Comparison of ENCODE assay signal across 18 cellular contexts in the genomic region with DNA sequence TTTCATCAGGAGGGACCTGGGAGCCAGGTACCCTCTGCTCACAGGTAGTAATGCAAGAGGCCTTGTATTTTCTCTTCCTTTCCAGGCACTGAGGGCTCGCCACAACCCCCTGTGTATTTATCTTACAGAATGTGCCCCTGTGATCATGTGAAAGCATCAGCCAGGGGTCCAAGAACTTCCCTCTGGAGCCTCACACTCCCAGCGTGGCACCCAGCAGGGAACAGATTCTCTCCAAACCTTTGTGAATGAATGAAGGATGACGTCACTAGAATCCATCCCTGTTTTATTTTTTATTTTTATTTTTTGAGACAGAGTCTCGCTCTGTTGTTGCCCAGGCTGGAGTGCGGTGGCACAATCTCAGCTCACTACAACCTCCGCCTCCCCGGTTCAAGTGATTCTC.
DNase-seq lines count a peak whose midpoint lies in the region; ATAC-seq and TF ChIP-seq lines count a peak whose summit lies in the region.
"Had no signal": no experiment of that assay in that cellular context is flagged by ENCODE, and none has a peak within 500 bp of the region (broad histone marks: within the 10 kb centered on the region; RNA-seq: fewer than 3 reads in every experiment).

No MANE protein-coding gene starts in this region.

- TF ChIP-seq CTCF in chondrocyte (IDR thresholded peaks at IDR 0.05) (no peak), nephron progenitor cell (IDR thresholded peaks at IDR 0.05) (no peak), PC-3 (conservative IDR thresholded peaks at IDR 0.05; ENCODE audit: low read depth, low read length) (no peak)

- H3K9me3 Mint-ChIP-seq in activated CD4-positive, alpha-beta memory T cell treated with anti-CD3 and anti-CD28 coated beads for 36 hours: no peaks in the 10 kb centered on the region
- H3K9me3 Mint-ChIP-seq in activated CD4-positive, alpha-beta memory T cell treated with anti-CD3 and anti-CD28 coated beads, Interleukin-2, amount 10 ng/mL, durations not matched to agents 7 days and 5 days: no peaks in the 10 kb centered on the region
- H3K9me3 Mint-ChIP-seq in chondrocyte (ENCODE audit: low read depth): no peaks in the 10 kb centered on the region
- no peaks in the 10 kb centered on the region for H3K9me3 Mint-ChIP-seq in nephron progenitor cell
- H3K9me3 Mint-ChIP-seq: H9 had no signal

- no peaks in the 10 kb centered on the region for H3K36me3 ChIP-seq in PC-3 (ENCODE audit: low read depth, low read length)

- no peak for ATAC-seq in sciatic nerve
- no peak for ATAC-seq in PC-3

- BruUV-seq in PC-3 (replicated peaks; lab: Mats Ljungman, UMichigan): no TSS peak

- CTCF ChIA-PET in activated CD4-positive, alpha-beta memory T cell treated with anti-CD3 and anti-CD28 coated beads for 36 hours (lab: Charles Lee): no interaction called here
- CTCF ChIA-PET in activated CD4-positive, alpha-beta memory T cell treated with anti-CD3 and anti-CD28 coated beads, Interleukin-2, amount 10 ng/mL, durations not matched to agents 7 days and 5 days (lab: Charles Lee): no interaction called here
- CTCF ChIA-PET in HEK293T (lab: Yijun Ruan, JAX) (no interaction called here), PC-3 (lab: Charles Lee) (no interaction called here)

- H3K4me3 ChIP-seq in PC-3 (ENCODE audit: low read length): no peak overlapping the region

- H3K9ac ChIP-seq in PC-3 (ENCODE audit: low read length): no peak overlapping the region

- H3K9me3 ChIP-seq in PC-3 (ENCODE audit: low read length): no peaks in the 10 kb centered on the region

- H3F3A ChIP-seq in PC-3 (ENCODE audit: low read length, unreplicated experiment): no peaks in the 10 kb centered on the region

- H3K4me1 ChIP-seq in PC-3 (ENCODE audit: insufficient read depth, low read length): no peaks in the 10 kb centered on the region

- no peaks in the 10 kb centered on the region for H3K9me2 ChIP-seq in PC-3 (replicated peaks; ENCODE audit: low read length)

- H2AFZ ChIP-seq in PC-3 (ENCODE audit: low read length): no peak overlapping the region

- H3K4me3 Mint-ChIP-seq in activated CD4-positive, alpha-beta memory T cell treated with anti-CD3 and anti-CD28 coated beads for 36 hours: no peak overlapping the region
- no peak overlapping the region for H3K4me3 Mint-ChIP-seq in activated CD4-positive, alpha-beta memory T cell treated with anti-CD3 and anti-CD28 coated beads, Interleukin-2, amount 10 ng/mL, durations not matched to agents 7 days and 5 days
- H3K4me3 Mint-ChIP-seq in chondrocyte (ENCODE audit: unreplicated experiment): no peak overlapping the region
- no peak overlapping the region for H3K4me3 Mint-ChIP-seq in nephron progenitor cell
- H3K4me3 Mint-ChIP-seq: H9 had no signal

- DNase-seq in activated CD4-positive, alpha-beta memory T cell treated with anti-CD3 and anti-CD28 coated beads for 36 hours: peak; percentile 3
- DNase-seq in activated CD4-positive, alpha-beta memory T cell treated with anti-CD3 and anti-CD28 coated beads, Interleukin-2, amount 10 ng/mL, durations not matched to agents 7 days and 5 days: no peak
- peak; percentile 4 for DNase-seq in AG20443 (ENCODE audit: low spot score)
- peak; percentile 18 for DNase-seq in chondrocyte (ENCODE audit: low spot score)
- DNase-seq in sciatic nerve (ENCODE audit: low spot score): peak; percentile 32
- DNase-seq in HEK293T (ENCODE audit: extremely low spot score): no peak
- DNase-seq in nephron progenitor cell: no peak
- no peak for DNase-seq in PC-3
- DNase-seq: 8988T, EL, H9, Karpas-422, MM.1S, NCI-H1105 treated with DMSO at 0.1 percent for 48 hours, NCI-H187 treated with DMSO at 0.1 percent for 48 hours, NCI-H2171, NCI-H446 treated with DMSO at 0.1 percent for 48 hours had no signal

- POLR2A ChIA-PET in activated CD4-positive, alpha-beta memory T cell treated with anti-CD3 and anti-CD28 coated beads for 36 hours (lab: Charles Lee): no interaction called here
- POLR2A ChIA-PET in activated CD4-positive, alpha-beta memory T cell treated with anti-CD3 and anti-CD28 coated beads, Interleukin-2, amount 10 ng/mL, durations not matched to agents 7 days and 5 days (lab: Charles Lee): no interaction called here
- POLR2A ChIA-PET in HEK293T (lab: Yijun Ruan, JAX) (no interaction called here), PC-3 (lab: Charles Lee; ENCODE audit: unreplicated experiment) (no interaction called here)

- no peak overlapping the region for H3K4me2 ChIP-seq in PC-3 (ENCODE audit: low read length)

- no peaks in the 10 kb centered on the region for H3K27me3 Mint-ChIP-seq in activated CD4-positive, alpha-beta memory T cell treated with anti-CD3 and anti-CD28 coated beads for 36 hours
- no peaks in the 10 kb centered on the region for H3K27me3 Mint-ChIP-seq in activated CD4-positive, alpha-beta memory T cell treated with anti-CD3 and anti-CD28 coated beads, Interleukin-2, amount 10 ng/mL, durations not matched to agents 7 days and 5 days
- no peaks in the 10 kb centered on the region for H3K27me3 Mint-ChIP-seq in chondrocyte (ENCODE audit: low read depth)
- H3K27me3 Mint-ChIP-seq in nephron progenitor cell (ENCODE audit: low read depth, poor library complexity): peaks cover 14% of the 10 kb centered on the region

- H4K20me1 ChIP-seq in PC-3 (ENCODE audit: low read length): no peaks in the 10 kb centered on the region

- H3K27ac ChIP-seq in PC-3 (ENCODE audit: low read length): no peak overlapping the region
- H3K27ac ChIP-seq: C4-2B had no signal

- H3K27me3 ChIP-seq in PC-3 (ENCODE audit: low read length): no peaks in the 10 kb centered on the region

- H3K27ac Mint-ChIP-seq in activated CD4-positive, alpha-beta memory T cell treated with anti-CD3 and anti-CD28 coated beads for 36 hours: no peak overlapping the region
- H3K27ac Mint-ChIP-seq in activated CD4-positive, alpha-beta memory T cell treated with anti-CD3 and anti-CD28 coated beads, Interleukin-2, amount 10 ng/mL, durations not matched to agents 7 days and 5 days: no peak overlapping the region
- no peak overlapping the region for H3K27ac Mint-ChIP-seq in chondrocyte (ENCODE audit: unreplicated experiment)
- H3K27ac Mint-ChIP-seq in nephron progenitor cell: no peak overlapping the region

- intact Hi-C loops in activated CD4-positive, alpha-beta memory T cell treated with anti-CD3 and anti-CD28 coated beads for 36 hours (cut with micrococcal nuclease): no loop called here
- intact Hi-C loops in sciatic nerve (cut with DNase I) (no loop called here), PC-3 (cut with micrococcal nuclease) (no loop called here)

- no peaks in the 10 kb centered on the region for H3K36me3 Mint-ChIP-seq in activated CD4-positive, alpha-beta memory T cell treated with anti-CD3 and anti-CD28 coated beads for 36 hours
- no peaks in the 10 kb centered on the region for H3K36me3 Mint-ChIP-seq in activated CD4-positive, alpha-beta memory T cell treated with anti-CD3 and anti-CD28 coated beads, Interleukin-2, amount 10 ng/mL, durations not matched to agents 7 days and 5 days (ENCODE audit: low read depth)
- H3K36me3 Mint-ChIP-seq in chondrocyte (ENCODE audit: low read depth) (no peaks in the 10 kb centered on the region), nephron progenitor cell (ENCODE audit: low read depth) (no peaks in the 10 kb centered on the region)

- H3K4me1 Mint-ChIP-seq in activated CD4-positive, alpha-beta memory T cell treated with anti-CD3 and anti-CD28 coated beads for 36 hours (ENCODE audit: low read depth): no peaks in the 10 kb centered on the region
- no peaks in the 10 kb centered on the region for H3K4me1 Mint-ChIP-seq in activated CD4-positive, alpha-beta memory T cell treated with anti-CD3 and anti-CD28 coated beads, Interleukin-2, amount 10 ng/mL, durations not matched to agents 7 days and 5 days
- peaks cover 5% of the 10 kb centered on the region for H3K4me1 Mint-ChIP-seq in chondrocyte (ENCODE audit: low read depth)
- peaks cover 71% of the 10 kb centered on the region for H3K4me1 Mint-ChIP-seq in nephron progenitor cell

- no peaks in the 10 kb centered on the region for H3K79me2 ChIP-seq in PC-3 (ENCODE audit: low read length)

TF ChIP-seq in HEK293T, 16 proteins besides CTCF, POLR2A, EP300 and RAD21:
- TF ChIP-seq HDGF (IDR thresholded peaks at IDR 0.05; ENCODE audit: borderline replicate concordance): no peak

Comparison
In these comparisons a context has a peak if more than half of its experiments do, and no peak if none do; other contexts are left out.
1. DNase-seq: peak in activated CD4-positive, alpha-beta memory T cell treated with anti-CD3 and anti-CD28 coated beads for 36 hours (single experiment), AG20443 (single experiment), chondrocyte (single experiment) and sciatic nerve (single experiment); none in activated CD4-positive, alpha-beta memory T cell treated with anti-CD3 and anti-CD28 coated beads, Interleukin-2, amount 10 ng/mL, durations not matched to agents 7 days and 5 days (single experiment), HEK293T (single experiment), nephron progenitor cell (single experiment) and PC-3 (single experiment).